6 cellular contexts compared by ENCODE assay signal in the genomic region with DNA sequence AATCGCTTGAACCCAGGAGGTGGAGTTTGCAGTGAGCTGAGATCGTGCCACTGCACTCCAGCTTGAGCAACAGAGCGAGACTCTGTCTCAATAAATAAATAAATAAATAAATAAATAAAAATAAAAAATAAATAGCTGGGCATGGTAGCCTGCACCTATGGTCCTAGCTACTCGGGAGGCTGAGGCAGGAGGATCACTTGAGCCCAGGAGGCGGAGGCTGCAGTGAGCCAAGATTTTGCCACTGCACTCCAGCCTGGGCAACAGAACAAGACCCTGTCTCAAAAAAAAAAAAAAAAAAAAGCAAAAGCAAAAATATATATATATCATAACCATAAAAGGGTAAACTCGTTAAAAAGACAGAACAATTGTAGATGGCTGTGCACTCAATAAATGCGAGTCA. TPM values are rescaled to one million over a fixed set of nuclear protein-coding genes. Genes with fewer than 3 reads are reported as not detected.
"Had no signal": no experiment of that assay in that cellular context is flagged by ENCODE, and none has a peak within 500 bp of the region (broad histone marks: within the 10 kb centered on the region; RNA-seq: fewer than 3 reads in every experiment).

No MANE protein-coding gene starts in this region.

RNA-seq across cellular contexts. Expression of gene LCN9, which starts 9.7 kb away (rescaled TPM):
- total RNA-seq: HepG2, HT-29, HT1080, IMR-90, K562 had no signal
- polyA plus RNA-seq: HepG2, IgD-negative memory B cell, IMR-90, K562 had no signal

RNA-seq across cellular contexts. Expression of gene SOHLH1, which starts 26.5 kb away (rescaled TPM):
- total RNA-seq: HT-29, HT1080, IMR-90 had no signal
- polyA plus RNA-seq: IgD-negative memory B cell, IMR-90 had no signal

RNA-seq across cellular contexts. Expression of gene KCNT1, which starts 29.2 kb away (rescaled TPM):
- total RNA-seq: HepG2, HT-29, HT1080, IMR-90 had no signal
- polyA plus RNA-seq: HepG2, IgD-negative memory B cell, IMR-90, K562 had no signal

RNA-seq across cellular contexts. Expression of gene GLT6D1, which starts 33.4 kb away (rescaled TPM):
- total RNA-seq: HepG2, HT-29, HT1080, IMR-90, K562 had no signal
- polyA plus RNA-seq: HepG2, IgD-negative memory B cell, IMR-90, K562 had no signal
